ENCODE assay signal across 1 cellular context in genomic region chr6:33777716-33778474, GRCh38.
TF ChIP-seq lines count a peak whose summit lies in the region.

No MANE protein-coding gene starts in this region.

TF ChIP-seq in H1, 55 proteins besides CTCF, POLR2A, EP300 and RAD21:
- no peak for TF ChIP-seq CEBPB (IDR thresholded peaks at IDR 0.05; ENCODE audit: low read depth, low read length)
- TF ChIP-seq CHD7 (IDR thresholded peaks at IDR 0.05; ENCODE audit: insufficient replicate concordance, low read length) = no peak
- no peak for TF ChIP-seq KDM4A (IDR thresholded peaks at IDR 0.05; ENCODE audit: low read depth, low read length, severe bottlenecking)
- no peak for TF ChIP-seq TAF1 (IDR thresholded peaks at IDR 0.05; ENCODE audit: low read depth, low read length)
- TF ChIP-seq CREB1 (IDR thresholded peaks at IDR 0.05) = no peak
- TF ChIP-seq RXRA (IDR thresholded peaks at IDR 0.05; ENCODE audit: insufficient read depth, low read depth, low read length) = no peak
- no peak for TF ChIP-seq NRF1 (IDR thresholded peaks at IDR 0.05; ENCODE audit: low read depth, low read length)
- no peak for TF ChIP-seq RNF2 (IDR thresholded peaks at IDR 0.05; ENCODE audit: borderline replicate concordance, low read depth, low read length, missing control alignments, poor library complexity, severe bottlenecking)
